1 cellular context compared by ENCODE assay signal in genomic region chr16:8808613-8809353, GRCh38.
A peak's percentile ranks its signal among the peaks of the same experiment; 100 is the strongest.
TF ChIP-seq lines count a peak whose summit lies in the region.

No MANE protein-coding gene starts in this region.

TF ChIP-seq in HepG2, 621 proteins besides CTCF, POLR2A, EP300 and RAD21:
- no peak for TF ChIP-seq LBX2 (CRISPR knock-in tag; IDR thresholded peaks at IDR 0.05; ENCODE audit: borderline replicate concordance)
- no peak for TF ChIP-seq HMG20B (CRISPR knock-in tag; conservative IDR thresholded peaks at IDR 0.05)
- peak; percentile 35; the same call in 1 of the 2 replicates for TF ChIP-seq ZNF740 (CRISPR knock-in tag; IDR thresholded peaks at IDR 0.05)
- no peak for TF ChIP-seq ZFP36 (IDR thresholded peaks at IDR 0.05; ENCODE audit: borderline replicate concordance, low read depth, low read length, partially characterized antibody)
- TF ChIP-seq, protein P1, sequence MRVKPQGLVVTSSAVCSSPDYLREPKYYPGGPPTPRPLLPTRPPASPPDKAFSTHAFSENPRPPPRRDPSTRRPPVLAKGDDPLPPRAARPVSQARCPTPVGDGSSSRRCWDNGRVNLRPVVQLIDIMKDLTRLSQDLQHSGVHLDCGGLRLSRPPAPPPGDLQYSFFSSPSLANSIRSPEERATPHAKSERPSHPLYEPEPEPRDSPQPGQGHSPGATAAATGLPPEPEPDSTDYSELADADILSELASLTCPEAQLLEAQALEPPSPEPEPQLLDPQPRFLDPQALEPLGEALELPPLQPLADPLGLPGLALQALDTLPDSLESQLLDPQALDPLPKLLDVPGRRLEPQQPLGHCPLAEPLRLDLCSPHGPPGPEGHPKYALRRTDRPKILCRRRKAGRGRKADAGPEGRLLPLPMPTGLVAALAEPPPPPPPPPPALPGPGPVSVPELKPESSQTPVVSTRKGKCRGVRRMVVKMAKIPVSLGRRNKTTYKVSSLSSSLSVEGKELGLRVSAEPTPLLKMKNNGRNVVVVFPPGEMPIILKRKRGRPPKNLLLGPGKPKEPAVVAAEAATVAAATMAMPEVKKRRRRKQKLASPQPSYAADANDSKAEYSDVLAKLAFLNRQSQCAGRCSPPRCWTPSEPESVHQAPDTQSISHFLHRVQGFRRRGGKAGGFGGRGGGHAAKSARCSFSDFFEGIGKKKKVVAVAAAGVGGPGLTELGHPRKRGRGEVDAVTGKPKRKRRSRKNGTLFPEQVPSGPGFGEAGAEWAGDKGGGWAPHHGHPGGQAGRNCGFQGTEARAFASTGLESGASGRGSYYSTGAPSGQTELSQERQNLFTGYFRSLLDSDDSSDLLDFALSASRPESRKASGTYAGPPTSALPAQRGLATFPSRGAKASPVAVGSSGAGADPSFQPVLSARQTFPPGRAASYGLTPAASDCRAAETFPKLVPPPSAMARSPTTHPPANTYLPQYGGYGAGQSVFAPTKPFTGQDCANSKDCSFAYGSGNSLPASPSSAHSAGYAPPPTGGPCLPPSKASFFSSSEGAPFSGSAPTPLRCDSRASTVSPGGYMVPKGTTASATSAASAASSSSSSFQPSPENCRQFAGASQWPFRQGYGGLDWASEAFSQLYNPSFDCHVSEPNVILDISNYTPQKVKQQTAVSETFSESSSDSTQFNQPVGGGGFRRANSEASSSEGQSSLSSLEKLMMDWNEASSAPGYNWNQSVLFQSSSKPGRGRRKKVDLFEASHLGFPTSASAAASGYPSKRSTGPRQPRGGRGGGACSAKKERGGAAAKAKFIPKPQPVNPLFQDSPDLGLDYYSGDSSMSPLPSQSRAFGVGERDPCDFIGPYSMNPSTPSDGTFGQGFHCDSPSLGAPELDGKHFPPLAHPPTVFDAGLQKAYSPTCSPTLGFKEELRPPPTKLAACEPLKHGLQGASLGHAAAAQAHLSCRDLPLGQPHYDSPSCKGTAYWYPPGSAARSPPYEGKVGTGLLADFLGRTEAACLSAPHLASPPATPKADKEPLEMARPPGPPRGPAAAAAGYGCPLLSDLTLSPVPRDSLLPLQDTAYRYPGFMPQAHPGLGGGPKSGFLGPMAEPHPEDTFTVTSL (CRISPR knock-in tag; IDR thresholded peaks at IDR 0.05; ENCODE audit: borderline replicate concordance): no peak
- TF ChIP-seq, protein P2, sequence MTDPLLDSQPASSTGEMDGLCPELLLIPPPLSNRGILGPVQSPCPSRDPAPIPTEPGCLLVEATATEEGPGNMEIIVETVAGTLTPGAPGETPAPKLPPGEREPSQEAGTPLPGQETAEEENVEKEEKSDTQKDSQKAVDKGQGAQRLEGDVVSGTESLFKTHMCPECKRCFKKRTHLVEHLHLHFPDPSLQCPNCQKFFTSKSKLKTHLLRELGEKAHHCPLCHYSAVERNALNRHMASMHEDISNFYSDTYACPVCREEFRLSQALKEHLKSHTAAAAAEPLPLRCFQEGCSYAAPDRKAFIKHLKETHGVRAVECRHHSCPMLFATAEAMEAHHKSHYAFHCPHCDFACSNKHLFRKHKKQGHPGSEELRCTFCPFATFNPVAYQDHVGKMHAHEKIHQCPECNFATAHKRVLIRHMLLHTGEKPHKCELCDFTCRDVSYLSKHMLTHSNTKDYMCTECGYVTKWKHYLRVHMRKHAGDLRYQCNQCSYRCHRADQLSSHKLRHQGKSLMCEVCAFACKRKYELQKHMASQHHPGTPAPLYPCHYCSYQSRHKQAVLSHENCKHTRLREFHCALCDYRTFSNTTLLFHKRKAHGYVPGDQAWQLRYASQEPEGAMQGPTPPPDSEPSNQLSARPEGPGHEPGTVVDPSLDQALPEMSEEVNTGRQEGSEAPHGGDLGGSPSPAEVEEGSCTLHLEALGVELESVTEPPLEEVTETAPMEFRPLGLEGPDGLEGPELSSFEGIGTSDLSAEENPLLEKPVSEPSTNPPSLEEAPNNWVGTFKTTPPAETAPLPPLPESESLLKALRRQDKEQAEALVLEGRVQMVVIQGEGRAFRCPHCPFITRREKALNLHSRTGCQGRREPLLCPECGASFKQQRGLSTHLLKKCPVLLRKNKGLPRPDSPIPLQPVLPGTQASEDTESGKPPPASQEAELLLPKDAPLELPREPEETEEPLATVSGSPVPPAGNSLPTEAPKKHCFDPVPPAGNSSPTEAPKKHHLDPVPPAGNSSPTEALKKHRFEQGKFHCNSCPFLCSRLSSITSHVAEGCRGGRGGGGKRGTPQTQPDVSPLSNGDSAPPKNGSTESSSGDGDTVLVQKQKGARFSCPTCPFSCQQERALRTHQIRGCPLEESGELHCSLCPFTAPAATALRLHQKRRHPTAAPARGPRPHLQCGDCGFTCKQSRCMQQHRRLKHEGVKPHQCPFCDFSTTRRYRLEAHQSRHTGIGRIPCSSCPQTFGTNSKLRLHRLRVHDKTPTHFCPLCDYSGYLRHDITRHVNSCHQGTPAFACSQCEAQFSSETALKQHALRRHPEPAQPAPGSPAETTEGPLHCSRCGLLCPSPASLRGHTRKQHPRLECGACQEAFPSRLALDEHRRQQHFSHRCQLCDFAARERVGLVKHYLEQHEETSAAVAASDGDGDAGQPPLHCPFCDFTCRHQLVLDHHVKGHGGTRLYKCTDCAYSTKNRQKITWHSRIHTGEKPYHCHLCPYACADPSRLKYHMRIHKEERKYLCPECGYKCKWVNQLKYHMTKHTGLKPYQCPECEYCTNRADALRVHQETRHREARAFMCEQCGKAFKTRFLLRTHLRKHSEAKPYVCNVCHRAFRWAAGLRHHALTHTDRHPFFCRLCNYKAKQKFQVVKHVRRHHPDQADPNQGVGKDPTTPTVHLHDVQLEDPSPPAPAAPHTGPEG (CRISPR knock-in tag; IDR thresholded peaks at IDR 0.05): no peak
TF ChIP-seq in HepG2: peak in this region for 1.
